In the genomic region with DNA sequence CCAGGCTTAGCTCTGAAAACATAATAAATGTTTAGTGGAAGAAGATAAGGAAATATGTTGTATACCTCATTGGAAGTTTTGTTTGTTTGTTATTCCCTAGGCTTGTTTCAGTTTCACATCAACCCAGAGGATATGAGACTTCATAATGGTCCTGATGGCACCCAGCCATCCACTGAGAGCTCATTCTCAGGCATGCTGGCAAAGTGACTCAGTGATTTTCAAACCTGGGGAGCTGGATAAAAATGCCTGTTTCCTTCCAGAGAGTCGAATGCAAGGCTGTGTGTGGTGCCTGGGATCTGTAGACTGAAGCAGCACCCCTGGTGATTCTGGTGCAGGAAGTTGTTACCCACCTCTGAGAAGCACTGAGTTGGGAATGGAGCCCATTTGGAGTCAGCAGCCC, we compare ENCODE assay signal across 12 cellular contexts.
A peak's percentile ranks its signal among the peaks of the same experiment; 100 is the strongest.
DNase-seq lines count a peak whose midpoint lies in the region; ATAC-seq and TF ChIP-seq lines count a peak whose summit lies in the region.
"Had no signal": no experiment of that assay in that cellular context is flagged by ENCODE, and none has a peak within 500 bp of the region (broad histone marks: within the 10 kb centered on the region; RNA-seq: fewer than 3 reads in every experiment).

No MANE protein-coding gene starts in this region.

- no peak overlapping the region for H3K4me3 ChIP-seq in AG10803 (ENCODE audit: low read length)
- H3K4me3 ChIP-seq: lung, prostate gland had no signal

- TF ChIP-seq CTCF in AG10803 (conservative IDR thresholded peaks at IDR 0.05; ENCODE audit: low read length): no peak

- peak; percentile 73 for DNase-seq in AG10803 (ENCODE audit: low read depth)
- peak in 46 of 76 experiments; percentile 10 to 72 (median 48) for DNase-seq in HUDEP-2 (lab: John Stamatoyannopoulos, UW; ENCODE audit: unreplicated experiment in 76 of 76)
- peak; percentile 75 for DNase-seq in astrocyte of the hippocampus (ENCODE audit: low read depth, low spot score)
- peak; percentile 83 for DNase-seq in iris pigment epithelial cell (ENCODE audit: low read depth)
- DNase-seq in naive thymus-derived CD8-positive, alpha-beta T cell: no peak
- no peak for DNase-seq in activated naive CD4-positive, alpha-beta T cell treated with Interleukin-2 at 50 U/mL for 16 hours
- DNase-seq in activated CD4-positive, alpha-beta T cell treated with anti-CD3 and anti-CD28 coated beads for 1 hour: no peak
- DNase-seq: activated CD4-positive, alpha-beta memory T cell treated with anti-CD3 and anti-CD28 coated beads, Interleukin-2, amount 10 ng/mL, durations not matched to agents 7 days and 5 days; NCI-H146 had no signal

- peaks cover 3 to 14% (median 7%) of the 10 kb centered on the region in 4 donors for H3K4me1 Mint-ChIP-seq in naive thymus-derived CD8-positive, alpha-beta T cell
- H3K4me1 Mint-ChIP-seq: activated CD4-positive, alpha-beta memory T cell treated with anti-CD3 and anti-CD28 coated beads, Interleukin-2, amount 10 ng/mL, durations not matched to agents 7 days and 5 days had no signal

- peak overlapping the region in 2 of 10 donors; percentile 1 to 67 for H3K27ac Mint-ChIP-seq in naive thymus-derived CD8-positive, alpha-beta T cell
- H3K27ac Mint-ChIP-seq: activated CD4-positive, alpha-beta memory T cell treated with anti-CD3 and anti-CD28 coated beads, Interleukin-2, amount 10 ng/mL, durations not matched to agents 7 days and 5 days had no signal

- no peaks in the 10 kb centered on the region for H3K27me3 Mint-ChIP-seq in naive thymus-derived CD8-positive, alpha-beta T cell
- H3K27me3 Mint-ChIP-seq: activated CD4-positive, alpha-beta memory T cell treated with anti-CD3 and anti-CD28 coated beads, Interleukin-2, amount 10 ng/mL, durations not matched to agents 7 days and 5 days had no signal

- POLR2A ChIA-PET in naive thymus-derived CD8-positive, alpha-beta T cell (lab: Charles Lee): no interaction called here

- H3K9me3 Mint-ChIP-seq in naive thymus-derived CD8-positive, alpha-beta T cell: peaks cover 0 to 3% (median 0%) of the 10 kb centered on the region in 9 donors
- H3K9me3 Mint-ChIP-seq: activated CD4-positive, alpha-beta memory T cell treated with anti-CD3 and anti-CD28 coated beads, Interleukin-2, amount 10 ng/mL, durations not matched to agents 7 days and 5 days had no signal

- no peak for ATAC-seq in naive thymus-derived CD8-positive, alpha-beta T cell
- ATAC-seq in HG03565 (IDR thresholded peaks at IDR 0.05; ENCODE audit: unreplicated experiment): no peak

- H3K36me3 Mint-ChIP-seq in naive thymus-derived CD8-positive, alpha-beta T cell: peaks cover 0 to 5% (median under 1%) of the 10 kb centered on the region in 3 donors

- H3K4me3 Mint-ChIP-seq in naive thymus-derived CD8-positive, alpha-beta T cell: no peak overlapping the region
- H3K4me3 Mint-ChIP-seq: activated CD4-positive, alpha-beta memory T cell treated with anti-CD3 and anti-CD28 coated beads, Interleukin-2, amount 10 ng/mL, durations not matched to agents 7 days and 5 days had no signal

Comparison
In these comparisons a context has a peak if more than half of its experiments do, and no peak if none do; other contexts are left out.
1. DNase-seq: peak in AG10803 (single experiment), HUDEP-2 (46 of 76), astrocyte of the hippocampus (single experiment) and iris pigment epithelial cell (single experiment); none in naive thymus-derived CD8-positive, alpha-beta T cell (0 of 10), activated naive CD4-positive, alpha-beta T cell treated with Interleukin-2 at 50 U/mL for 16 hours (single experiment) and activated CD4-positive, alpha-beta T cell treated with anti-CD3 and anti-CD28 coated beads for 1 hour (single experiment).